ENCODE assay signal across 13 cellular contexts in genomic region chr3:150239764-150240163, GRCh38.
A peak's percentile ranks its signal among the peaks of the same experiment; 100 is the strongest.
DNase-seq lines count a peak whose midpoint lies in the region; ATAC-seq, FAIRE-seq and TF ChIP-seq lines count a peak whose summit lies in the region.
"Had no signal": no experiment of that assay in that cellular context is flagged by ENCODE, and none has a peak within 500 bp of the region (broad histone marks: within the 10 kb centered on the region; RNA-seq: fewer than 3 reads in every experiment).

No MANE protein-coding gene starts in this region.

- no peak for TF ChIP-seq RAD21 in A549 (conservative IDR thresholded peaks at IDR 0.05 in 1 of 2, IDR thresholded peaks at IDR 0.05 in 1 of 2)

- TF ChIP-seq EP300 in A549 (IDR thresholded peaks at IDR 0.05), result no peak

- H3K9me3 ChIP-seq in A549 (no peaks in the 10 kb centered on the region), Panc1 (ENCODE audit: control insufficient read depth, insufficient read depth, low read depth, low read length) (no peaks in the 10 kb centered on the region)
- no peaks in the 10 kb centered on the region for H3K9me3 ChIP-seq in effector memory CD4-positive, alpha-beta T cell (ENCODE audit: control insufficient read depth, low read length)
- H3K9me3 ChIP-seq: SJCRH30 had no signal

- H3K4me3 ChIP-seq in A549 (no peak overlapping the region), LNCaP clone FGC (ENCODE audit: low read depth, low read length) (peak overlapping the region; percentile 54), Panc1 (ENCODE audit: low read depth in 2 of 2, low read length in 2 of 2) (no peak overlapping the region)
- no peak overlapping the region for H3K4me3 ChIP-seq in effector memory CD4-positive, alpha-beta T cell (ENCODE audit: insufficient read depth, low read depth, low read length, poor library complexity, severe bottlenecking)
- H3K4me3 ChIP-seq: K562, SJCRH30 had no signal

- DNase-seq in A549 (ENCODE audit: low read depth in 1 of 2, low spot score in 1 of 2) (no peak), LNCaP clone FGC (ENCODE audit: low read depth) (no peak), Panc1 (ENCODE audit: low read depth, low spot score) (no peak), fibroblast of peridontal ligament (ENCODE audit: extremely low read depth) (peak; percentile 60), caudate nucleus (lab: John Stamatoyannopoulos, UW) (no peak), NCI-H510A treated with DMSO at 0.1 percent for 48 hours (lab: John Stamatoyannopoulos, UW) (no peak)
- DNase-seq in effector memory CD4-positive, alpha-beta T cell, result no peak
- DNase-seq: 8988T had no signal

- intact Hi-C loops in Panc1 (cut with micrococcal nuclease; ENCODE audit: unreplicated experiment), result loop anchor here (2.0 to 10.0 kb wide), 2 partner anchors 105 to 255 kb away; no protein-coding TSS in a partner anchor

- H3K27me3 ChIP-seq in Panc1 (ENCODE audit: control insufficient read depth, insufficient read depth, low read length), result no peaks in the 10 kb centered on the region
- H3K27me3 ChIP-seq in effector memory CD4-positive, alpha-beta T cell (replicated peaks; ENCODE audit: control insufficient read depth, insufficient read depth, low read length, poor library complexity, severe bottlenecking), result no peaks in the 10 kb centered on the region
- H3K27me3 ChIP-seq: SJCRH30 had no signal

- H3K4me1 ChIP-seq in A549, result peaks cover 6% of the 10 kb centered on the region; the same call in 1 of the 3 replicates
- peaks cover 10% of the 10 kb centered on the region; the same call in 1 of the 2 replicates for H3K4me1 ChIP-seq in Panc1 (ENCODE audit: control insufficient read depth, insufficient read depth, low read length)
- H3K4me1 ChIP-seq in effector memory CD4-positive, alpha-beta T cell (ENCODE audit: control insufficient read depth, insufficient read depth, low read length, poor library complexity, severe bottlenecking), result no peaks in the 10 kb centered on the region

- FAIRE-seq in A549 (lab: Jason Lieb, UNC), result no peak
- FAIRE-seq: GM19239, HTR-8/SVneo had no signal

- H3K4me2 ChIP-seq in A549, result peak overlapping the region; percentile 8; the same call in 2 of the 3 replicates

- CTCF ChIA-PET in A549 (lab: Yijun Ruan, JAX), result interaction anchor here (0.6 to 7.7 kb wide), 41 partner anchors 8 to 275 kb away, joined by 3 to 76 read pairs (median 5); partner anchors contain the start of gene TSC22D2
- CTCF ChIA-PET in Panc1 (lab: Charles Lee), result interaction anchor here (1.3 to 1.4 kb wide), 2 partner anchors 169 to 256 kb away, joined by 6 to 9 read pairs; no protein-coding TSS in a partner anchor

- no peak for TF ChIP-seq POLR2A in A549 (IDR thresholded peaks at IDR 0.05; ENCODE audit: low read length)

- ATAC-seq in A549, result no peak
- no peak for ATAC-seq in Panc1
- no peak for ATAC-seq in HG03432 (IDR thresholded peaks at IDR 0.05; ENCODE audit: unreplicated experiment)

- H3K36me3 ChIP-seq in Panc1 (ENCODE audit: control insufficient read depth, insufficient read depth, low read length), result no peaks in the 10 kb centered on the region
- H3K36me3 ChIP-seq in effector memory CD4-positive, alpha-beta T cell (ENCODE audit: control insufficient read depth, insufficient read depth, low read length), result no peaks in the 10 kb centered on the region
- H3K36me3 ChIP-seq: SJCRH30 had no signal

- in situ Hi-C loops in Panc1 (cut with HindIII; ENCODE audit: low pct_unique_long_range_greater_than_20kb, low sequenced_read_pairs), result no loop called here

- POLR2A ChIA-PET in A549 (lab: Yijun Ruan, JAX), result no interaction called here
- POLR2A ChIA-PET in Panc1 (lab: Charles Lee), result interaction anchor here (0.7 to 1.4 kb wide), 3 partner anchors 9 to 168 kb away, joined by 3 to 14 read pairs (median 5); partner anchors contain the start of gene TSC22D2

- TF ChIP-seq CTCF in A549 (IDR thresholded peaks at IDR 0.05), result no peak
- no peak for TF ChIP-seq CTCF in LNCaP clone FGC (IDR thresholded peaks at IDR 0.05; ENCODE audit: control insufficient read depth, extremely low read depth, insufficient read depth)
- TF ChIP-seq CTCF in Panc1 (IDR thresholded peaks at IDR 0.05), result no peak

- WGBS in A549 (ENCODE audit: missing lambda C conversion rate), result 29% methylated on average over 1 of the region's 1 CpG

- H3K27ac ChIP-seq in A549 (no peak overlapping the region), Panc1 (ENCODE audit: low read length) (peak overlapping the region; percentile 10; the same call in 1 of the 2 replicates), caudate nucleus (ENCODE audit: low read depth, low read length) (no peak overlapping the region)
- H3K27ac ChIP-seq in effector memory CD4-positive, alpha-beta T cell (ENCODE audit: insufficient read depth, low read length, poor library complexity, severe bottlenecking), result no peak overlapping the region
- H3K27ac ChIP-seq: SJCRH30 had no signal

- BruUV-seq in Panc1 (replicated peaks; lab: Mats Ljungman, UMichigan), result no TSS peak

TF ChIP-seq in A549, 52 proteins besides CTCF, POLR2A, EP300 and RAD21 (continues in another document):
- no peak for TF ChIP-seq CBX2 (IDR thresholded peaks at IDR 0.05; ENCODE audit: borderline replicate concordance, low read depth)
- no peak for TF ChIP-seq RARB (CRISPR knock-in tag; IDR thresholded peaks at IDR 0.05)
- no peak for TF ChIP-seq KDM5A (IDR thresholded peaks at IDR 0.05)
- no peak for TF ChIP-seq PBX3 (IDR thresholded peaks at IDR 0.05)
- no peak for TF ChIP-seq HOXB5 (CRISPR knock-in tag; IDR thresholded peaks at IDR 0.05)
- no peak for TF ChIP-seq HOXA7 (CRISPR knock-in tag; IDR thresholded peaks at IDR 0.05)
- TF ChIP-seq HES2 (IDR thresholded peaks at IDR 0.05), result no peak
- no peak for TF ChIP-seq TP53 (CRISPR knock-in tag; IDR thresholded peaks at IDR 0.05)
- no peak for TF ChIP-seq ZFP36 (IDR thresholded peaks at IDR 0.05; ENCODE audit: borderline replicate concordance, partially characterized antibody)
- no peak for TF ChIP-seq JUNB (IDR thresholded peaks at IDR 0.05)
- no peak for TF ChIP-seq HDAC2 (IDR thresholded peaks at IDR 0.05)
- TF ChIP-seq SREBF2 (IDR thresholded peaks at IDR 0.05), result no peak
- TF ChIP-seq REST (IDR thresholded peaks at IDR 0.05), result no peak
- no peak for TF ChIP-seq CHD4 (IDR thresholded peaks at IDR 0.05; ENCODE audit: borderline replicate concordance)
- no peak for TF ChIP-seq MAFK (IDR thresholded peaks at IDR 0.05; ENCODE audit: partially characterized antibody)
- no peak for TF ChIP-seq HMGXB4 (CRISPR knock-in tag; IDR thresholded peaks at IDR 0.05; ENCODE audit: borderline replicate concordance)
